In genomic region chr17:66514227-66514806, GRCh38 we compare ENCODE assay signal across 17 cellular contexts.
DNase-seq lines count a peak whose midpoint lies in the region; TF ChIP-seq lines count a peak whose summit lies in the region.
"Had no signal": no experiment of that assay in that cellular context is flagged by ENCODE, and none has a peak within 500 bp of the region (broad histone marks: within the 10 kb centered on the region; RNA-seq: fewer than 3 reads in every experiment).

No MANE protein-coding gene starts in this region.

- no peaks in the 10 kb centered on the region for H3K27me3 ChIP-seq in testis
- H3K27me3 ChIP-seq: BLaER1 treated with 17β-estradiol and CSF1 and Interleukin-3, amounts not matched to agents 10 nM and 100 nM; upper lobe of right lung had no signal

- H3K36me3 ChIP-seq in testis (ENCODE audit: low read depth, missing control alignments), result no peaks in the 10 kb centered on the region
- H3K36me3 ChIP-seq: lower lobe of right lung, upper lobe of right lung, WERI-Rb-1 had no signal

- H3K4me3 Mint-ChIP-seq in T-helper 2 cell treated with Interferon-gamma antibody and Interleukin-4, amounts not matched to agents 5 μg/mL and 100 μg/mL, for 36 hours, result no peak overlapping the region
- H3K4me3 Mint-ChIP-seq: effector memory CD8-positive, alpha-beta T cell; naive thymus-derived CD8-positive, alpha-beta T cell had no signal

- no peaks in the 10 kb centered on the region for H3K4me1 ChIP-seq in testis
- H3K4me1 ChIP-seq: lower lobe of right lung had no signal

- H3K4me3 ChIP-seq in fibroblast of the aortic adventitia (ENCODE audit: low read depth, low read length), result no peak overlapping the region
- H3K4me3 ChIP-seq in testis, result no peak overlapping the region
- H3K4me3 ChIP-seq: BLaER1 treated with 17β-estradiol and CSF1 and Interleukin-3, amounts not matched to agents 10 nM and 100 nM; lower lobe of right lung; upper lobe of right lung had no signal

- no peak for TF ChIP-seq POLR2A in testis (IDR thresholded peaks at IDR 0.05)

- H3K27ac ChIP-seq in testis, result no peak overlapping the region
- H3K27ac ChIP-seq: BLaER1 treated with 17β-estradiol and CSF1 and Interleukin-3, amounts not matched to agents 10 nM and 100 nM; lower lobe of right lung; upper lobe of right lung; WERI-Rb-1 had no signal

- H3K27me3 Mint-ChIP-seq in T-helper 2 cell treated with Interferon-gamma antibody and Interleukin-4, amounts not matched to agents 5 μg/mL and 100 μg/mL, for 36 hours (ENCODE audit: low read depth), result no peaks in the 10 kb centered on the region
- H3K27me3 Mint-ChIP-seq: effector memory CD8-positive, alpha-beta T cell; naive thymus-derived CD8-positive, alpha-beta T cell had no signal

- 86 to 88% methylated on average over 11 of the region's 11 CpGs for WGBS in testis, 2 donors

- peak; percentile 47 for DNase-seq in stimulated activated CD4-positive, alpha-beta T cell treated with anti-CD3 and anti-CD28 coated beads, Interleukin-15, amount 100 ng/mL, for 24 hours
- no peak for DNase-seq in stimulated activated CD4-positive, alpha-beta T cell treated with anti-CD3 and anti-CD28 coated beads, Interleukin-12 subunit alpha, Interleukin-12 subunit beta, amount 100 ng/mL, for 4 hours
- peak; percentile 47 for DNase-seq in T-helper 2 cell treated with Interferon-gamma antibody and Interleukin-4, amounts not matched to agents 5 μg/mL and 100 μg/mL, for 36 hours (ENCODE audit: low spot score)
- peak; percentile 26 for DNase-seq in fibroblast of the aortic adventitia (ENCODE audit: low read depth)
- no peak for DNase-seq in OCI-M2 (lab: John Stamatoyannopoulos, UW; ENCODE audit: unreplicated experiment)
- DNase-seq in H4 (ENCODE audit: low spot score), result no peak
- DNase-seq in testis, result no peak
- DNase-seq: DMS53; effector memory CD8-positive, alpha-beta T cell; GOT3; lower lobe of right lung; naive thymus-derived CD8-positive, alpha-beta T cell; NCI-H1694 treated with DMSO at 0.1 percent for 48 hours; NCI-H524; upper lobe of right lung; WERI-Rb-1 had no signal

- peaks cover 56% of the 10 kb centered on the region for H3K4me1 Mint-ChIP-seq in T-helper 2 cell treated with Interferon-gamma antibody and Interleukin-4, amounts not matched to agents 5 μg/mL and 100 μg/mL, for 36 hours (ENCODE audit: low read depth)

- peaks cover 34% of the 10 kb centered on the region for H3K36me3 Mint-ChIP-seq in T-helper 2 cell treated with Interferon-gamma antibody and Interleukin-4, amounts not matched to agents 5 μg/mL and 100 μg/mL, for 36 hours (ENCODE audit: low read depth)

- H3K9me3 Mint-ChIP-seq in T-helper 2 cell treated with Interferon-gamma antibody and Interleukin-4, amounts not matched to agents 5 μg/mL and 100 μg/mL, for 36 hours, result no peaks in the 10 kb centered on the region
- H3K9me3 Mint-ChIP-seq: effector memory CD8-positive, alpha-beta T cell; naive thymus-derived CD8-positive, alpha-beta T cell had no signal

- no peaks in the 10 kb centered on the region for H3K9me3 ChIP-seq in testis
- H3K9me3 ChIP-seq: BLaER1 treated with 17β-estradiol and CSF1 and Interleukin-3, amounts not matched to agents 10 nM and 100 nM; lower lobe of right lung; upper lobe of right lung had no signal

- no peak for TF ChIP-seq CTCF in fibroblast of the aortic adventitia (IDR thresholded peaks at IDR 0.05; ENCODE audit: insufficient read depth, low read length)
- TF ChIP-seq CTCF in testis (IDR thresholded peaks at IDR 0.05), result no peak

- intact Hi-C loops in testis (cut with DNase I; ENCODE audit: low total_unique reads), result no loop called here

- peak overlapping the region; percentile 19 for H3K27ac Mint-ChIP-seq in T-helper 2 cell treated with Interferon-gamma antibody and Interleukin-4, amounts not matched to agents 5 μg/mL and 100 μg/mL, for 36 hours
- H3K27ac Mint-ChIP-seq: effector memory CD8-positive, alpha-beta T cell had no signal

Comparison
In these comparisons a context has a peak if more than half of its experiments do, and no peak if none do; other contexts are left out.
1. DNase-seq: peak in stimulated activated CD4-positive, alpha-beta T cell treated with anti-CD3 and anti-CD28 coated beads, Interleukin-15, amount 100 ng/mL, for 24 hours (single experiment), T-helper 2 cell treated with Interferon-gamma antibody and Interleukin-4, amounts not matched to agents 5 μg/mL and 100 μg/mL, for 36 hours (single experiment) and fibroblast of the aortic adventitia (single experiment); none in stimulated activated CD4-positive, alpha-beta T cell treated with anti-CD3 and anti-CD28 coated beads, Interleukin-12 subunit alpha, Interleukin-12 subunit beta, amount 100 ng/mL, for 4 hours (single experiment), OCI-M2 (single experiment), H4 (single experiment) and testis (single experiment).